In genomic region chr5:150001660-150002493, GRCh38 we compare ENCODE assay signal across 1 cellular context.
A peak's percentile ranks its signal among the peaks of the same experiment; 100 is the strongest.
TF ChIP-seq lines count a peak whose summit lies in the region.

No MANE protein-coding gene starts in this region.

TF ChIP-seq in HepG2, 621 proteins besides CTCF, POLR2A, EP300 and RAD21 (continued from another document and continues in another):
- TF ChIP-seq, protein P1, sequence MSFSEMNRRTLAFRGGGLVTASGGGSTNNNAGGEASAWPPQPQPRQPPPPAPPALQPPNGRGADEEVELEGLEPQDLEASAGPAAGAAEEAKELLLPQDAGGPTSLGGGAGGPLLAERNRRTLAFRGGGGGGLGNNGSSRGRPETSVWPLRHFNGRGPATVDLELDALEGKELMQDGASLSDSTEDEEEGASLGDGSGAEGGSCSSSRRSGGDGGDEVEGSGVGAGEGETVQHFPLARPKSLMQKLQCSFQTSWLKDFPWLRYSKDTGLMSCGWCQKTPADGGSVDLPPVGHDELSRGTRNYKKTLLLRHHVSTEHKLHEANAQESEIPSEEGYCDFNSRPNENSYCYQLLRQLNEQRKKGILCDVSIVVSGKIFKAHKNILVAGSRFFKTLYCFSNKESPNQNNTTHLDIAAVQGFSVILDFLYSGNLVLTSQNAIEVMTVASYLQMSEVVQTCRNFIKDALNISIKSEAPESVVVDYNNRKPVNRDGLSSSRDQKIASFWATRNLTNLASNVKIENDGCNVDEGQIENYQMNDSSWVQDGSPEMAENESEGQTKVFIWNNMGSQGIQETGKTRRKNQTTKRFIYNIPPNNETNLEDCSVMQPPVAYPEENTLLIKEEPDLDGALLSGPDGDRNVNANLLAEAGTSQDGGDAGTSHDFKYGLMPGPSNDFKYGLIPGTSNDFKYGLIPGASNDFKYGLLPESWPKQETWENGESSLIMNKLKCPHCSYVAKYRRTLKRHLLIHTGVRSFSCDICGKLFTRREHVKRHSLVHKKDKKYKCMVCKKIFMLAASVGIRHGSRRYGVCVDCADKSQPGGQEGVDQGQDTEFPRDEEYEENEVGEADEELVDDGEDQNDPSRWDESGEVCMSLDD (CRISPR knock-in tag; IDR thresholded peaks at IDR 0.05; ENCODE audit: borderline replicate concordance), result no peak
- TF ChIP-seq RAD51 (IDR thresholded peaks at IDR 0.05; ENCODE audit: borderline replicate concordance), result no peak
- no peak for TF ChIP-seq ZNF33B (CRISPR knock-in tag; IDR thresholded peaks at IDR 0.05)
- TF ChIP-seq, protein P2, sequence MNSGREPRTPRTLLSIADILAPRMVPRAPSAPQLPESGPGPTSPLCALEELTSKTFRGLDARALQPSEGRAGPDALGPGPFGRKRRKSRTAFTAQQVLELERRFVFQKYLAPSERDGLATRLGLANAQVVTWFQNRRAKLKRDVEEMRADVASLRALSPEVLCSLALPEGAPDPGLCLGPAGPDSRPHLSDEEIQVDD (CRISPR knock-in tag; IDR thresholded peaks at IDR 0.05; ENCODE audit: borderline replicate concordance), result no peak
- TF ChIP-seq ZSCAN29 (CRISPR knock-in tag; conservative IDR thresholded peaks at IDR 0.05), result peak; percentile 80
- no peak for TF ChIP-seq SOX13 (IDR thresholded peaks at IDR 0.05)
- peak in 1 of 2 experiments; percentile 21; a peak in 1 of 4 replicates for TF ChIP-seq SOX13 (CRISPR knock-in tag; conservative IDR thresholded peaks at IDR 0.05 in 1 of 2, IDR thresholded peaks at IDR 0.05 in 1 of 2)
- no peak for TF ChIP-seq NR3C1 (CRISPR knock-in tag; IDR thresholded peaks at IDR 0.05)
- TF ChIP-seq E2F1 (CRISPR knock-in tag; IDR thresholded peaks at IDR 0.05), result no peak
- no peak for TF ChIP-seq HNF4G (IDR thresholded peaks at IDR 0.05; ENCODE audit: borderline replicate concordance, low read depth, low read length)
- TF ChIP-seq HNF4G (CRISPR knock-in tag; IDR thresholded peaks at IDR 0.05; ENCODE audit: borderline replicate concordance, low read depth), result no peak
- TF ChIP-seq ZNF550 (CRISPR knock-in tag; IDR thresholded peaks at IDR 0.05; ENCODE audit: borderline replicate concordance), result no peak
- no peak for TF ChIP-seq MED1 (CRISPR knock-in tag; IDR thresholded peaks at IDR 0.05)
- no peak for TF ChIP-seq ATAD3A (CRISPR knock-in tag; IDR thresholded peaks at IDR 0.05)
- no peak for TF ChIP-seq TCF7L2 (IDR thresholded peaks at IDR 0.05; ENCODE audit: low read depth, low read length)
- no peak for TF ChIP-seq CCAR2 (optimal IDR thresholded peaks at IDR 0.05; ENCODE audit: low read depth, low read length)
- no peak for TF ChIP-seq ZBTB38 (CRISPR knock-in tag; IDR thresholded peaks at IDR 0.05)
- TF ChIP-seq ZNF251 (CRISPR knock-in tag; IDR thresholded peaks at IDR 0.05), result no peak
- TF ChIP-seq NCOA5 (CRISPR knock-in tag; IDR thresholded peaks at IDR 0.05), result no peak
- TF ChIP-seq, protein P3, sequence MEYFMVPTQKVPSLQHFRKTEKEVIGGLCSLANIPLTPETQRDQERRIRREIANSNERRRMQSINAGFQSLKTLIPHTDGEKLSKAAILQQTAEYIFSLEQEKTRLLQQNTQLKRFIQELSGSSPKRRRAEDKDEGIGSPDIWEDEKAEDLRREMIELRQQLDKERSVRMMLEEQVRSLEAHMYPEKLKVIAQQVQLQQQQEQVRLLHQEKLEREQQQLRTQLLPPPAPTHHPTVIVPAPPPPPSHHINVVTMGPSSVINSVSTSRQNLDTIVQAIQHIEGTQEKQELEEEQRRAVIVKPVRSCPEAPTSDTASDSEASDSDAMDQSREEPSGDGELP (IDR thresholded peaks at IDR 0.05; ENCODE audit: borderline replicate concordance, low read depth), result no peak
- TF ChIP-seq KDM1A (CRISPR knock-in tag; IDR thresholded peaks at IDR 0.05), result no peak
- TF ChIP-seq SCMH1 (CRISPR knock-in tag; IDR thresholded peaks at IDR 0.05; ENCODE audit: borderline replicate concordance), result no peak
- no peak for TF ChIP-seq SNAI1 (CRISPR knock-in tag; IDR thresholded peaks at IDR 0.05; ENCODE audit: borderline replicate concordance)
- TF ChIP-seq ZSCAN31 (CRISPR knock-in tag; IDR thresholded peaks at IDR 0.05; ENCODE audit: low read depth), result no peak
- TF ChIP-seq NAIF1 (CRISPR knock-in tag; IDR thresholded peaks at IDR 0.05; ENCODE audit: borderline replicate concordance), result no peak
- TF ChIP-seq, protein P4, sequence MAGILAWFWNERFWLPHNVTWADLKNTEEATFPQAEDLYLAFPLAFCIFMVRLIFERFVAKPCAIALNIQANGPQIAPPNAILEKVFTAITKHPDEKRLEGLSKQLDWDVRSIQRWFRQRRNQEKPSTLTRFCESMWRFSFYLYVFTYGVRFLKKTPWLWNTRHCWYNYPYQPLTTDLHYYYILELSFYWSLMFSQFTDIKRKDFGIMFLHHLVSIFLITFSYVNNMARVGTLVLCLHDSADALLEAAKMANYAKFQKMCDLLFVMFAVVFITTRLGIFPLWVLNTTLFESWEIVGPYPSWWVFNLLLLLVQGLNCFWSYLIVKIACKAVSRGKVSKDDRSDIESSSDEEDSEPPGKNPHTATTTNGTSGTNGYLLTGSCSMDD (CRISPR knock-in tag; IDR thresholded peaks at IDR 0.05), result no peak
- no peak for TF ChIP-seq REPIN1 (CRISPR knock-in tag; IDR thresholded peaks at IDR 0.05; ENCODE audit: borderline replicate concordance, low read depth)
- TF ChIP-seq, protein P5, sequence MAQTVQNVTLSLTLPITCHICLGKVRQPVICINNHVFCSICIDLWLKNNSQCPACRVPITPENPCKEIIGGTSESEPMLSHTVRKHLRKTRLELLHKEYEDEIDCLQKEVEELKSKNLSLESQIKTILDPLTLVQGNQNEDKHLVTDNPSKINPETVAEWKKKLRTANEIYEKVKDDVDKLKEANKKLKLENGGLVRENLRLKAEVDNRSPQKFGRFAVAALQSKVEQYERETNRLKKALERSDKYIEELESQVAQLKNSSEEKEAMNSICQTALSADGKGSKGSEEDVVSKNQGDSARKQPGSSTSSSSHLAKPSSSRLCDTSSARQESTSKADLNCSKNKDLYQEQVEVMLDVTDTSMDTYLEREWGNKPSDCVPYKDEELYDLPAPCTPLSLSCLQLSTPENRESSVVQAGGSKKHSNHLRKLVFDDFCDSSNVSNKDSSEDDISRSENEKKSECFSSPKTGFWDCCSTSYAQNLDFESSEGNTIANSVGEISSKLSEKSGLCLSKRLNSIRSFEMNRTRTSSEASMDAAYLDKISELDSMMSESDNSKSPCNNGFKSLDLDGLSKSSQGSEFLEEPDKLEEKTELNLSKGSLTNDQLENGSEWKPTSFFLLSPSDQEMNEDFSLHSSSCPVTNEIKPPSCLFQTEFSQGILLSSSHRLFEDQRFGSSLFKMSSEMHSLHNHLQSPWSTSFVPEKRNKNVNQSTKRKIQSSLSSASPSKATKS (CRISPR knock-in tag; IDR thresholded peaks at IDR 0.05), result no peak
- TF ChIP-seq ARID3A (IDR thresholded peaks at IDR 0.05; ENCODE audit: low read depth, low read length), result no peak
- TF ChIP-seq SP5 (CRISPR knock-in tag; IDR thresholded peaks at IDR 0.05; ENCODE audit: borderline replicate concordance, low read depth), result no peak
- no peak for TF ChIP-seq SRSF1 (optimal IDR thresholded peaks at IDR 0.05; ENCODE audit: low read depth, low read length)
- TF ChIP-seq HHEX (CRISPR knock-in tag; IDR thresholded peaks at IDR 0.05), result no peak
- no peak for TF ChIP-seq CBX2 (IDR thresholded peaks at IDR 0.05; ENCODE audit: low read depth, low read length)
- TF ChIP-seq CBX2 (CRISPR knock-in tag; IDR thresholded peaks at IDR 0.05; ENCODE audit: low read depth), result no peak
- no peak for TF ChIP-seq ZSCAN21 (CRISPR knock-in tag; IDR thresholded peaks at IDR 0.05; ENCODE audit: borderline replicate concordance)
- no peak for TF ChIP-seq RFXAP (CRISPR knock-in tag; IDR thresholded peaks at IDR 0.05; ENCODE audit: borderline replicate concordance)
- TF ChIP-seq ZBTB1 (CRISPR knock-in tag; IDR thresholded peaks at IDR 0.05; ENCODE audit: borderline replicate concordance), result no peak
- no peak for TF ChIP-seq GATA4 (IDR thresholded peaks at IDR 0.05; ENCODE audit: borderline replicate concordance, low read depth)
- TF ChIP-seq ZNF317 (CRISPR knock-in tag; IDR thresholded peaks at IDR 0.05), result 0 out of 2 replicates have a peak, but pooled peaks have one; percentile 12
- no peak for TF ChIP-seq NBN (conservative IDR thresholded peaks at IDR 0.05)
- no peak for TF ChIP-seq KAT7 (CRISPR knock-in tag; IDR thresholded peaks at IDR 0.05; ENCODE audit: borderline replicate concordance)
- no peak for TF ChIP-seq POGK (CRISPR knock-in tag; conservative IDR thresholded peaks at IDR 0.05)
- TF ChIP-seq ZBTB42 (CRISPR knock-in tag; IDR thresholded peaks at IDR 0.05), result no peak
- TF ChIP-seq, protein P6, sequence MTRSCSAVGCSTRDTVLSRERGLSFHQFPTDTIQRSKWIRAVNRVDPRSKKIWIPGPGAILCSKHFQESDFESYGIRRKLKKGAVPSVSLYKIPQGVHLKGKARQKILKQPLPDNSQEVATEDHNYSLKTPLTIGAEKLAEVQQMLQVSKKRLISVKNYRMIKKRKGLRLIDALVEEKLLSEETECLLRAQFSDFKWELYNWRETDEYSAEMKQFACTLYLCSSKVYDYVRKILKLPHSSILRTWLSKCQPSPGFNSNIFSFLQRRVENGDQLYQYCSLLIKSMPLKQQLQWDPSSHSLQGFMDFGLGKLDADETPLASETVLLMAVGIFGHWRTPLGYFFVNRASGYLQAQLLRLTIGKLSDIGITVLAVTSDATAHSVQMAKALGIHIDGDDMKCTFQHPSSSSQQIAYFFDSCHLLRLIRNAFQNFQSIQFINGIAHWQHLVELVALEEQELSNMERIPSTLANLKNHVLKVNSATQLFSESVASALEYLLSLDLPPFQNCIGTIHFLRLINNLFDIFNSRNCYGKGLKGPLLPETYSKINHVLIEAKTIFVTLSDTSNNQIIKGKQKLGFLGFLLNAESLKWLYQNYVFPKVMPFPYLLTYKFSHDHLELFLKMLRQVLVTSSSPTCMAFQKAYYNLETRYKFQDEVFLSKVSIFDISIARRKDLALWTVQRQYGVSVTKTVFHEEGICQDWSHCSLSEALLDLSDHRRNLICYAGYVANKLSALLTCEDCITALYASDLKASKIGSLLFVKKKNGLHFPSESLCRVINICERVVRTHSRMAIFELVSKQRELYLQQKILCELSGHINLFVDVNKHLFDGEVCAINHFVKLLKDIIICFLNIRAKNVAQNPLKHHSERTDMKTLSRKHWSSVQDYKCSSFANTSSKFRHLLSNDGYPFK (CRISPR knock-in tag; IDR thresholded peaks at IDR 0.05; ENCODE audit: borderline replicate concordance), result no peak
- TF ChIP-seq, protein P7, sequence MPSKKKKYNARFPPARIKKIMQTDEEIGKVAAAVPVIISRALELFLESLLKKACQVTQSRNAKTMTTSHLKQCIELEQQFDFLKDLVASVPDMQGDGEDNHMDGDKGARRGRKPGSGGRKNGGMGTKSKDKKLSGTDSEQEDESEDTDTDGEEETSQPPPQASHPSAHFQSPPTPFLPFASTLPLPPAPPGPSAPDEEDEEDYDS (CRISPR knock-in tag; IDR thresholded peaks at IDR 0.05), result no peak
- no peak for TF ChIP-seq ZNF44 (CRISPR knock-in tag; IDR thresholded peaks at IDR 0.05)
- TF ChIP-seq HNF4A (CRISPR knock-in tag; IDR thresholded peaks at IDR 0.05), result no peak
- TF ChIP-seq NR0B2 (CRISPR knock-in tag; IDR thresholded peaks at IDR 0.05), result no peak
- peak; percentile 33; the same call in 1 of the 2 replicates for TF ChIP-seq RXRA (CRISPR knock-in tag; IDR thresholded peaks at IDR 0.05)
- no peak for TF ChIP-seq ZKSCAN5 (CRISPR knock-in tag; IDR thresholded peaks at IDR 0.05)
- TF ChIP-seq KLF12 (CRISPR knock-in tag; IDR thresholded peaks at IDR 0.05; ENCODE audit: borderline replicate concordance), result no peak
- no peak for TF ChIP-seq NPAS2 (CRISPR knock-in tag; IDR thresholded peaks at IDR 0.05; ENCODE audit: borderline replicate concordance)
